In the genomic region with DNA sequence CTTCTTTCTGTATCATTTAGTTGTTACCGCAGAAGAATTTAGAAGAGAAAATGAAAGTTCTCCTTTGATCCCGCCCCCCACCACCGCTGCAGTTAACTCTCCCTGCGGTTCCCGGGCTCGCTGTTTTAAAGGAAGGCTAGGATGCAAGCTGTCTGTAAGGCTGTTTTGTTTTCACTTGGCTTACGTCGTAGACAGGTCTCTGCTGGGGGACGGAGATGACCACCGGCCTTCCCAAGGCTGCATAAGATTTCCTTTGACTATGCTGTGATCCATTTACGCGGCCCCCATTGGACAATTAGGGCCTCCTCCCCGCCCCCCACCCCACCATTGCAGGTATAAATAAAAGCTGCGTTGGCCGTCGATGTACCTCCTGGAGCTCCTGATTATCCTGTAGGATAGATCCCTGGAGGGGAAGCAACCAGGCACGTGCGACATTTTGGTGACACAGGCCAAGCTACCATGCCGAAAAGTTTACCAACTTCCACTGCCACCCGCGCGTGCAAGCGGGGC, we compare ENCODE assay signal across 8 cellular contexts. TPM values are rescaled to one million over a fixed set of nuclear protein-coding genes. Genes with fewer than 3 reads are reported as not detected.
A peak's percentile ranks its signal among the peaks of the same experiment; 100 is the strongest.
DNase-seq lines count a peak whose midpoint lies in the region; ATAC-seq, FAIRE-seq and TF ChIP-seq lines count a peak whose summit lies in the region.

No MANE protein-coding gene starts in this region.

- H3K27ac ChIP-seq in breast epithelium (peak overlapping the region; percentile 9 to 97), SJCRH30 (no peak overlapping the region)

- H3K27ac Mint-ChIP-seq in naive B cell, result peak overlapping the region; percentile 1 to 93 (median 82)

- H3K9me3 ChIP-seq in breast epithelium (no peaks in the 10 kb centered on the region), SJCRH30 (replicated peaks) (no peaks in the 10 kb centered on the region)

- H3K4me3 Mint-ChIP-seq in naive B cell, result peak overlapping the region; percentile 86 to 100 (median 99)

- intact Hi-C loops in breast epithelium (cut with DNase I; ENCODE audit: low total_unique reads), result no loop called here

- H3K27me3 ChIP-seq in breast epithelium (no peaks in the 10 kb centered on the region), SJCRH30 (no peaks in the 10 kb centered on the region)

- peaks cover 14 to 38% (median 38%) of the 10 kb centered on the region in 3 donors for H3K4me1 Mint-ChIP-seq in naive B cell

- no peaks in the 10 kb centered on the region for H3K9me3 Mint-ChIP-seq in naive B cell

- DNase-seq in GM18507 (ENCODE audit: extremely low spot score, insufficient read length, low read depth) (no peak), T follicular helper cell (ENCODE audit: low read depth) (peak; percentile 38), breast epithelium (ENCODE audit: low spot score in 2 of 2) (no peak), naive B cell (peak; percentile 52), NCI-H345 (lab: John Stamatoyannopoulos, UW) (no peak), SJCRH30 (no peak), NCI-H226 (no peak)

- peaks cover 0 to 6% of the 10 kb centered on the region in 2 donors for H3K4me1 ChIP-seq in breast epithelium
- no peaks in the 10 kb centered on the region for H3K4me1 ChIP-seq in SJCRH30

- no peaks in the 10 kb centered on the region for H3K36me3 Mint-ChIP-seq in naive B cell

- H3K27me3 Mint-ChIP-seq in naive B cell, result no peaks in the 10 kb centered on the region

- no peak for TF ChIP-seq CTCF in breast epithelium (IDR thresholded peaks at IDR 0.05)

- no peak for ATAC-seq in naive B cell (ENCODE audit: low read depth in 2 of 2)
- ATAC-seq in GM18858 (IDR thresholded peaks at IDR 0.05; ENCODE audit: unreplicated experiment), result no peak

- FAIRE-seq in GM18507 (lab: Jason Lieb, UNC), result peak; percentile 47

- TF ChIP-seq POLR2A in breast epithelium (IDR thresholded peaks at IDR 0.05), result no peak

- H3K4me3 ChIP-seq in breast epithelium (peak overlapping the region; percentile 71 to 84 (median 81)), SJCRH30 (no peak overlapping the region)

- H3K36me3 ChIP-seq in breast epithelium, result no peaks in the 10 kb centered on the region
- H3K36me3 ChIP-seq in SJCRH30, result no peaks in the 10 kb centered on the region

RNA-seq across cellular contexts. Expression of gene CPT1A, which starts 1.4 kb away (rescaled TPM):
- 10 to 100 TPM; 22.2 to 62.6 (median 30.4) TPM for total RNA-seq in breast epithelium
- 10 to 100 TPM in 1 of 6 donors, 1 to 10 TPM in 4, under 1 TPM in 1; 0.73 to 13.9 (median 3.2) TPM for polyA plus RNA-seq in naive B cell (ENCODE audit: low read depth in 6 of 6)
- 0.02 and 0.51 TPM in 2 replicates for total RNA-seq in SJCRH30 (2014; rRNA removed; shearing (Covaris generic))

Comparison
In these comparisons a context has a peak if more than half of its experiments do, and no peak if none do; other contexts are left out.
1. DNase-seq: peak in T follicular helper cell (single experiment) and naive B cell (single experiment); none in GM18507 (single experiment), breast epithelium (0 of 2), NCI-H345 (single experiment), SJCRH30 (0 of 2) and NCI-H226 (single experiment).
2. RNA of gene CPT1A, which starts 1.4 kb away (total RNA-seq): 22.2 to 62.6 TPM in breast epithelium; 0.02 to 0.51 TPM in SJCRH30; every median in the first group is over 10 times any median in the second.